ENCODE assay signal across 24 cellular contexts in the genomic region with DNA sequence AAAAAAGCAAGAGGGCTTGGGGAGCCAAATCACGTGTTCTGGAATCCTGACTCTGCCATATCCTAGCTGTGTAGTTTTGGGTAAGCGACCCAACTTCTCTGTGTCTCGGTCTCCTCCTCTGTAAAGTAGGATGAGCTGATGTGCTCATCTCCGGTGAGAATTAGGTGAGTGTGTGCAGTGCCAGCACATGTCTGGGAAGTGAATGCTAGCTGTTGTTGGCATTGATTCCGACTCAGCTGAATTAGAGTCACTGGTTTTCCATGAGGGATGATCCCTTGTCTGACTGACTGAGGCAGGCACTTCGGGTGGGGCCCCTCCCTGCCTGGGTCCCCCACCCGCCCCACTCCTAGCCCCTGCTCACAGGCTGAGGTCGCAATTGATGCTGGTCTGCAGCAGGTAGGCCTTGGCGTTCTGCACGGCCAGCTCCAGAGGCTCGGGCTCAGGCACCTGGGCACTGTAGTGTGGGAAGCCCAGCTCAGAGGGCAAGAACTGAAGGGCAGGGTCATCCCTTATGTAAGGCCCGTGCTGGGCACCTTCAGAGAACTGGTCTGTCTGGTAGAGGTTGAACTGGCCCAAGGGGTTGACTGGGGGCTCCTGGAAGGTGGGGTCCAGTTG. TPM values are rescaled to one million over a fixed set of nuclear protein-coding genes. Genes with fewer than 3 reads are reported as not detected.
DNase-seq lines count a peak whose midpoint lies in the region; ATAC-seq and TF ChIP-seq lines count a peak whose summit lies in the region.
"Had no signal": no experiment of that assay in that cellular context is flagged by ENCODE, and none has a peak within 500 bp of the region (broad histone marks: within the 10 kb centered on the region; RNA-seq: fewer than 3 reads in every experiment).

No MANE protein-coding gene starts in this region.

- ATAC-seq in HG03025 (IDR thresholded peaks at IDR 0.05; ENCODE audit: low FRiP score, unreplicated experiment) (no peak), HG02884 (IDR thresholded peaks at IDR 0.05; ENCODE audit: unreplicated experiment) (no peak)
- ATAC-seq: A549 had no signal

- H2BK12ac ChIP-seq in mesenchymal stem cell (ENCODE audit: low read length in 2 of 2): no peak overlapping the region

- H2BK5ac ChIP-seq in mesenchymal stem cell (ENCODE audit: low read depth, low read length, poor library complexity, severe bottlenecking): no peak overlapping the region

- no peaks in the 10 kb centered on the region for H3K9me3 ChIP-seq in HUES48 (ENCODE audit: control insufficient read depth, insufficient read depth, low read length)
- no peaks in the 10 kb centered on the region for H3K9me3 ChIP-seq in mesenchymal stem cell (ENCODE audit: control insufficient read depth, low read length)
- H3K9me3 ChIP-seq: A549, heart right ventricle, neutrophil had no signal

- no peak overlapping the region for H3K14ac ChIP-seq in mesenchymal stem cell (ENCODE audit: low read length in 2 of 2)

- no peaks in the 10 kb centered on the region for H3K9me3 Mint-ChIP-seq in endothelial cell (ENCODE audit: unreplicated experiment)
- no peaks in the 10 kb centered on the region for H3K9me3 Mint-ChIP-seq in activated T-helper 1 cell treated with anti-CD3 and anti-CD28 coated beads, Interleukin-12 subunit alpha, Interleukin-12 subunit beta, Interleukin-2, Interleukin-4 antibody, amounts not matched to agents 30 ng/mL and 10 ng/mL and 1 ng/mL, durations not matched to agents 14 hours and 24 hours and 36 hours
- H3K9me3 Mint-ChIP-seq: activated naive CD4-positive, alpha-beta T cell treated with anti-CD3 and anti-CD28 coated beads for 36 hours; CD4-positive, CD25-positive, alpha-beta regulatory T cell had no signal

- no peak overlapping the region for H2BK120ac ChIP-seq in mesenchymal stem cell (ENCODE audit: low read depth, low read length)

- H2AK5ac ChIP-seq in mesenchymal stem cell (ENCODE audit: low read length, severe bottlenecking): no peak overlapping the region

- H3K4me3 Mint-ChIP-seq in endothelial cell (ENCODE audit: unreplicated experiment): peak overlapping the region; percentile 91
- no peak overlapping the region for H3K4me3 Mint-ChIP-seq in activated T-helper 1 cell treated with anti-CD3 and anti-CD28 coated beads, Interleukin-12 subunit alpha, Interleukin-12 subunit beta, Interleukin-2, Interleukin-4 antibody, amounts not matched to agents 30 ng/mL and 10 ng/mL and 1 ng/mL, durations not matched to agents 14 hours and 24 hours and 36 hours
- H3K4me3 Mint-ChIP-seq: activated naive CD4-positive, alpha-beta T cell treated with anti-CD3 and anti-CD28 coated beads for 36 hours; CD4-positive, CD25-positive, alpha-beta regulatory T cell had no signal

- H3K36me3 ChIP-seq in HUES48 (ENCODE audit: control insufficient read depth, insufficient read depth, low read length): no peaks in the 10 kb centered on the region; the same call in 1 of the 2 replicates
- peaks cover 15 to 23% of the 10 kb centered on the region in 2 experiments for H3K36me3 ChIP-seq in mesenchymal stem cell (ENCODE audit: control insufficient read depth in 1 of 2, insufficient read depth in 2 of 2, low read depth in 1 of 2, low read length in 2 of 2)

- H4K91ac ChIP-seq in mesenchymal stem cell (ENCODE audit: low read length): no peak overlapping the region

- H3K36me3 Mint-ChIP-seq in endothelial cell (ENCODE audit: low read depth, unreplicated experiment): peaks cover 6% of the 10 kb centered on the region
- no peaks in the 10 kb centered on the region for H3K36me3 Mint-ChIP-seq in activated T-helper 1 cell treated with anti-CD3 and anti-CD28 coated beads, Interleukin-12 subunit alpha, Interleukin-12 subunit beta, Interleukin-2, Interleukin-4 antibody, amounts not matched to agents 30 ng/mL and 10 ng/mL and 1 ng/mL, durations not matched to agents 14 hours and 24 hours and 36 hours (ENCODE audit: low read depth)
- H3K36me3 Mint-ChIP-seq: CD4-positive, CD25-positive, alpha-beta regulatory T cell had no signal

- H3K4me1 Mint-ChIP-seq in endothelial cell (ENCODE audit: unreplicated experiment): no peaks in the 10 kb centered on the region
- H3K4me1 Mint-ChIP-seq in activated T-helper 1 cell treated with anti-CD3 and anti-CD28 coated beads, Interleukin-12 subunit alpha, Interleukin-12 subunit beta, Interleukin-2, Interleukin-4 antibody, amounts not matched to agents 30 ng/mL and 10 ng/mL and 1 ng/mL, durations not matched to agents 14 hours and 24 hours and 36 hours (ENCODE audit: low read depth): peaks cover 6% of the 10 kb centered on the region

- intact Hi-C loops in activated T-helper 1 cell treated with anti-CD3 and anti-CD28 coated beads, Interleukin-12 subunit alpha, Interleukin-12 subunit beta, Interleukin-2, Interleukin-4 antibody, amounts not matched to agents 30 ng/mL and 10 ng/mL and 1 ng/mL, durations not matched to agents 14 hours and 24 hours and 36 hours (cut with micrococcal nuclease): no loop called here

- WGBS in mesenchymal stem cell: 93% methylated on average over 12 of the region's 12 CpGs

- H3K9ac ChIP-seq in HUES48 (ENCODE audit: low read depth, low read length): peak overlapping the region; percentile 53; the same call in 1 of the 2 replicates
- H3K9ac ChIP-seq in mesenchymal stem cell (ENCODE audit: low read length): peak overlapping the region; percentile 16

- H3K27me3 ChIP-seq in HUES48 (ENCODE audit: control insufficient read depth, insufficient read depth, low read length) (no peaks in the 10 kb centered on the region), mesenchymal stem cell (ENCODE audit: control insufficient read depth in 1 of 2, insufficient read depth in 1 of 2, low read length in 2 of 2) (no peaks in the 10 kb centered on the region)

- H2BK15ac ChIP-seq in mesenchymal stem cell (ENCODE audit: low read depth, poor library complexity, severe bottlenecking): no peak overlapping the region

- H3K4ac ChIP-seq in mesenchymal stem cell (ENCODE audit: low read depth in 1 of 2, low read length in 2 of 2): no peak overlapping the region

- H3K18ac ChIP-seq in mesenchymal stem cell (ENCODE audit: low read depth in 1 of 2, low read length in 2 of 2): no peak overlapping the region

- peak overlapping the region; percentile 39 for H4K8ac ChIP-seq in mesenchymal stem cell (ENCODE audit: low read length)

- H3K27me3 Mint-ChIP-seq in endothelial cell (ENCODE audit: unreplicated experiment): peaks cover 11% of the 10 kb centered on the region
- H3K27me3 Mint-ChIP-seq in activated T-helper 1 cell treated with anti-CD3 and anti-CD28 coated beads, Interleukin-12 subunit alpha, Interleukin-12 subunit beta, Interleukin-2, Interleukin-4 antibody, amounts not matched to agents 30 ng/mL and 10 ng/mL and 1 ng/mL, durations not matched to agents 14 hours and 24 hours and 36 hours (ENCODE audit: insufficient read depth): no peaks in the 10 kb centered on the region
- H3K27me3 Mint-ChIP-seq: CD4-positive, CD25-positive, alpha-beta regulatory T cell had no signal

- H3K4me1 ChIP-seq in HUES48 (ENCODE audit: control insufficient read depth, insufficient read depth, low read length) (peaks cover 16% of the 10 kb centered on the region), mesenchymal stem cell (ENCODE audit: control insufficient read depth, insufficient read depth, low read depth, low read length) (peaks cover 45% of the 10 kb centered on the region)

- H3K27ac ChIP-seq in 22Rv1 (peak overlapping the region; percentile 15; the same call in 1 of the 2 replicates), HUES48 (ENCODE audit: low read depth, low read length) (no peak overlapping the region), mesenchymal stem cell (ENCODE audit: low read length, poor library complexity, severe bottlenecking) (no peak overlapping the region)
- H3K27ac ChIP-seq: A549, neutrophil had no signal

- no peak for DNase-seq in endothelial cell (ENCODE audit: low spot score)
- DNase-seq in mesenchymal stem cell: no peak
- DNase-seq in activated CD4-positive, alpha-beta T cell treated with anti-CD3 and anti-CD28 coated beads for 48 hours: no peak
- DNase-seq in activated T-helper 1 cell treated with anti-CD3 and anti-CD28 coated beads, Interleukin-12 subunit alpha, Interleukin-12 subunit beta, Interleukin-2, Interleukin-4 antibody, amounts not matched to agents 30 ng/mL and 10 ng/mL and 1 ng/mL, durations not matched to agents 14 hours and 24 hours and 36 hours (ENCODE audit: low spot score): no peak
- DNase-seq: activated CD4-positive, alpha-beta T cell treated with anti-CD3 and anti-CD28 coated beads, Interleukin-2, amount 50 U/mL, for 1 hour; activated naive CD4-positive, alpha-beta T cell treated with anti-CD3 and anti-CD28 coated beads for 36 hours; aorta; CD4-positive, CD25-positive, alpha-beta regulatory T cell; DMS53; effector CD8-positive, alpha-beta T cell; heart right ventricle; NCI-H1417; NCI-H526; Right ventricle myocardium superior; stimulated activated CD8-positive, alpha-beta memory T cell treated with anti-CD3 and anti-CD28 coated beads, Interleukin-4, amount 100 ng/mL, for 48 hours; substantia nigra had no signal

- no peak for TF ChIP-seq CTCF in 22Rv1 (IDR thresholded peaks at IDR 0.05)
- TF ChIP-seq CTCF in endothelial cell (IDR thresholded peaks at IDR 0.05; ENCODE audit: unreplicated experiment): no peak

- H3K79me1 ChIP-seq in mesenchymal stem cell (replicated peaks; ENCODE audit: low read length, poor library complexity, severe bottlenecking): no peaks in the 10 kb centered on the region

- peak overlapping the region; percentile 71 for H3K4me2 ChIP-seq in mesenchymal stem cell (ENCODE audit: low read length, poor library complexity, severe bottlenecking)
- H3K4me2 ChIP-seq: A549 had no signal

- H2AFZ ChIP-seq in mesenchymal stem cell (ENCODE audit: low read depth, low read length): no peak overlapping the region

- no peak overlapping the region for H3K27ac Mint-ChIP-seq in endothelial cell (ENCODE audit: unreplicated experiment)
- H3K27ac Mint-ChIP-seq in activated T-helper 1 cell treated with anti-CD3 and anti-CD28 coated beads, Interleukin-12 subunit alpha, Interleukin-12 subunit beta, Interleukin-2, Interleukin-4 antibody, amounts not matched to agents 30 ng/mL and 10 ng/mL and 1 ng/mL, durations not matched to agents 14 hours and 24 hours and 36 hours: no peak overlapping the region
- H3K27ac Mint-ChIP-seq: activated naive CD4-positive, alpha-beta T cell treated with anti-CD3 and anti-CD28 coated beads for 36 hours; CD4-positive, CD25-positive, alpha-beta regulatory T cell had no signal

- peak overlapping the region; percentile 61; the same call in 1 of the 2 replicates for H3K4me3 ChIP-seq in HUES48 (ENCODE audit: low read depth, low read length)
- no peak overlapping the region for H3K4me3 ChIP-seq in mesenchymal stem cell (ENCODE audit: insufficient read depth in 1 of 2, low read depth in 1 of 2, low read length in 2 of 2)
- H3K4me3 ChIP-seq: A549 had no signal

- H3K23ac ChIP-seq in mesenchymal stem cell (ENCODE audit: low read length in 2 of 2): no peak overlapping the region

RNA-seq across cellular contexts. Expression of a gene that starts 0.8 kb away (rescaled TPM):
- total RNA-seq in endothelial cell (ENCODE audit: unreplicated experiment): 0.28 TPM
- 0.01 TPM for polyA plus RNA-seq in mesenchymal stem cell (2013, experiment 1 of 2)
- not detected for polyA plus RNA-seq in mesenchymal stem cell (2013, experiment 2 of 2)
- 0.29 and 0.59 TPM in 2 replicates for total RNA-seq in activated T-helper 1 cell treated with anti-CD3 and anti-CD28 coated beads, Interleukin-12 subunit alpha, Interleukin-12 subunit beta, Interleukin-2, Interleukin-4 antibody, amounts not matched to agents 30 ng/mL and 10 ng/mL and 1 ng/mL, durations not matched to agents 14 hours and 24 hours and 36 hours
- total RNA-seq: cerebellum, mesenteric fat pad had no signal
- polyA plus RNA-seq: A549; aorta; CD4-positive, CD25-positive, alpha-beta regulatory T cell; heart right ventricle had no signal

RNA-seq across cellular contexts. Expression of a gene that starts 21.6 kb away (rescaled TPM):
- 95.3 TPM for total RNA-seq in endothelial cell (ENCODE audit: unreplicated experiment)
- polyA plus RNA-seq in mesenchymal stem cell (2013, experiment 1 of 2): 35.9 TPM
- 32.6 TPM for polyA plus RNA-seq in mesenchymal stem cell (2013, experiment 2 of 2)
- 50.0 and 55.8 TPM in 2 replicates for total RNA-seq in activated T-helper 1 cell treated with anti-CD3 and anti-CD28 coated beads, Interleukin-12 subunit alpha, Interleukin-12 subunit beta, Interleukin-2, Interleukin-4 antibody, amounts not matched to agents 30 ng/mL and 10 ng/mL and 1 ng/mL, durations not matched to agents 14 hours and 24 hours and 36 hours

RNA-seq across cellular contexts. Expression of a gene that starts 32.0 kb away (rescaled TPM):
- 80.3 TPM for total RNA-seq in endothelial cell (ENCODE audit: unreplicated experiment)
- 54.2 TPM for polyA plus RNA-seq in mesenchymal stem cell (2013, experiment 1 of 2)
- 51.7 TPM for polyA plus RNA-seq in mesenchymal stem cell (2013, experiment 2 of 2)
- total RNA-seq in activated T-helper 1 cell treated with anti-CD3 and anti-CD28 coated beads, Interleukin-12 subunit alpha, Interleukin-12 subunit beta, Interleukin-2, Interleukin-4 antibody, amounts not matched to agents 30 ng/mL and 10 ng/mL and 1 ng/mL, durations not matched to agents 14 hours and 24 hours and 36 hours: 22.8 and 23.9 TPM in 2 replicates

RNA-seq across cellular contexts. Expression of a gene that starts 45.2 kb away (rescaled TPM):
- 21.9 TPM for total RNA-seq in endothelial cell (ENCODE audit: unreplicated experiment)
- polyA plus RNA-seq in mesenchymal stem cell (2013, experiment 1 of 2): 16.0 TPM
- polyA plus RNA-seq in mesenchymal stem cell (2013, experiment 2 of 2): 14.5 TPM
- total RNA-seq in activated T-helper 1 cell treated with anti-CD3 and anti-CD28 coated beads, Interleukin-12 subunit alpha, Interleukin-12 subunit beta, Interleukin-2, Interleukin-4 antibody, amounts not matched to agents 30 ng/mL and 10 ng/mL and 1 ng/mL, durations not matched to agents 14 hours and 24 hours and 36 hours: 3.7 and 5.6 TPM in 2 replicates

RNA-seq across cellular contexts. Expression of a gene that starts 48.7 kb away (rescaled TPM):
- total RNA-seq in endothelial cell (ENCODE audit: unreplicated experiment): 70.7 TPM
- 38.9 TPM for polyA plus RNA-seq in mesenchymal stem cell (2013, experiment 1 of 2)
- 39.9 TPM for polyA plus RNA-seq in mesenchymal stem cell (2013, experiment 2 of 2)
- 118 and 120 TPM in 2 replicates for total RNA-seq in activated T-helper 1 cell treated with anti-CD3 and anti-CD28 coated beads, Interleukin-12 subunit alpha, Interleukin-12 subunit beta, Interleukin-2, Interleukin-4 antibody, amounts not matched to agents 30 ng/mL and 10 ng/mL and 1 ng/mL, durations not matched to agents 14 hours and 24 hours and 36 hours
